8 cellular contexts compared by ENCODE assay signal in genomic region chr11:27485930-27486773, GRCh38. TPM values are rescaled to one million over a fixed set of nuclear protein-coding genes. Genes with fewer than 3 reads are reported as not detected.
DNase-seq lines count a peak whose midpoint lies in the region; ATAC-seq and TF ChIP-seq lines count a peak whose summit lies in the region.

No MANE protein-coding gene starts in this region.

- TF ChIP-seq CTCF in WERI-Rb-1 (IDR thresholded peaks at IDR 0.05; ENCODE audit: low read depth, low read length), result peak; percentile 40; the same call in 1 of the 2 replicates
- TF ChIP-seq CTCF in gastroesophageal sphincter (IDR thresholded peaks at IDR 0.05), result peak; percentile 84 to 93 (median 87)
- peak; percentile 80 to 97 (median 88) for TF ChIP-seq CTCF in prostate gland (IDR thresholded peaks at IDR 0.05)

- no peaks in the 10 kb centered on the region for H3K36me3 ChIP-seq in H7 (replicated peaks; ENCODE audit: control insufficient read depth, insufficient read depth, low read length)
- H3K36me3 ChIP-seq in WERI-Rb-1, result peaks cover 14% of the 10 kb centered on the region
- H3K36me3 ChIP-seq in gastroesophageal sphincter, result peaks cover 0 to 24% of the 10 kb centered on the region in 2 donors
- no peaks in the 10 kb centered on the region for H3K36me3 ChIP-seq in prostate gland

- H3K9me3 ChIP-seq in WERI-Rb-1 (ENCODE audit: severe bottlenecking), result peaks cover 7% of the 10 kb centered on the region
- no peaks in the 10 kb centered on the region for H3K9me3 ChIP-seq in gastroesophageal sphincter
- H3K9me3 ChIP-seq in prostate gland, result no peaks in the 10 kb centered on the region

- 25 to 44% methylated on average over 2 to 4 of the region's 4 CpGs for WGBS in gastroesophageal sphincter (ENCODE audit: low coverage in 1 of 2), 2 donors
- WGBS in prostate gland, result 45% methylated on average over 4 of the region's 4 CpGs

- no peaks in the 10 kb centered on the region for H3K4me1 ChIP-seq in gastroesophageal sphincter
- H3K4me1 ChIP-seq in prostate gland (replicated peaks), result no peaks in the 10 kb centered on the region

- H3K4me3 ChIP-seq in H7 (ENCODE audit: insufficient read depth, low read depth, low read length), result no peak overlapping the region
- no peak overlapping the region for H3K4me3 ChIP-seq in WERI-Rb-1 (ENCODE audit: low read depth, low read length)
- H3K4me3 ChIP-seq in gastroesophageal sphincter, result no peak overlapping the region
- H3K4me3 ChIP-seq in prostate gland, result no peak overlapping the region

- ATAC-seq in gastroesophageal sphincter (no peak), HG03039 (IDR thresholded peaks at IDR 0.05; ENCODE audit: unreplicated experiment) (no peak)

- no peak for TF ChIP-seq POLR2A in gastroesophageal sphincter (IDR thresholded peaks at IDR 0.05)
- no peak for TF ChIP-seq POLR2A in prostate gland (IDR thresholded peaks at IDR 0.05)

- no peaks in the 10 kb centered on the region for H3K27me3 ChIP-seq in H7 (ENCODE audit: control insufficient read depth, insufficient read depth, low read length)
- no peaks in the 10 kb centered on the region for H3K27me3 ChIP-seq in WERI-Rb-1 (ENCODE audit: insufficient read depth, low read depth, severe bottlenecking)
- H3K27me3 ChIP-seq in gastroesophageal sphincter, result no peaks in the 10 kb centered on the region
- H3K27me3 ChIP-seq in prostate gland (replicated peaks; ENCODE audit: insufficient read depth), result no peaks in the 10 kb centered on the region

- intact Hi-C loops in prostate gland (cut with DNase I), result loop anchor here (2.0 to 5.0 kb wide), 2 partner anchors 189 to 301 kb away; no protein-coding TSS in a partner anchor

- peak; percentile 9 to 53 for DNase-seq in NCI-H524 (lab: John Stamatoyannopoulos, UW)
- DNase-seq in NCI-H524 treated with DMSO at 0.1 percent for 48 hours (lab: John Stamatoyannopoulos, UW), result no peak
- peak; percentile 25 for DNase-seq in H7
- peak; percentile 32 for DNase-seq in NCI-H2029 (lab: John Stamatoyannopoulos, UW)
- no peak for DNase-seq in WERI-Rb-1
- DNase-seq in prostate gland (ENCODE audit: low spot score), result peak; percentile 59

- H3K27ac ChIP-seq in WERI-Rb-1 (peak overlapping the region; percentile 72; the same call in 1 of the 2 replicates), gastroesophageal sphincter (no peak overlapping the region), prostate gland (no peak overlapping the region)

- TF ChIP-seq EP300 in gastroesophageal sphincter (IDR thresholded peaks at IDR 0.05), result no peak

RNA-seq across cellular contexts. Expression of gene LGR4, which starts 13.6 kb away (rescaled TPM):
- total RNA-seq in H7 (2014; rRNA removed; shearing (Covaris generic)), result 51.1 and 77.6 TPM in 2 replicates
- total RNA-seq in gastroesophageal sphincter (10 to 100 TPM; 21.0 to 35.9 (median 31.8) TPM), prostate gland (10 to 100 TPM; 49.2 to 97.2 TPM)

RNA-seq across cellular contexts. Expression of gene LIN7C, which starts 20.4 kb away (rescaled TPM):
- 36.3 and 43.7 TPM in 2 replicates for total RNA-seq in H7 (2014; rRNA removed; shearing (Covaris generic))
- 10 to 100 TPM; 37.6 to 56.2 (median 51.1) TPM for total RNA-seq in gastroesophageal sphincter
- 10 to 100 TPM; 30.0 to 48.7 TPM for total RNA-seq in prostate gland

Comparison
In these comparisons a context has a peak if more than half of its experiments do, and no peak if none do; other contexts are left out.
1. DNase-seq: peak in NCI-H524 (2 of 2), H7 (single experiment), NCI-H2029 (single experiment) and prostate gland (single experiment); none in NCI-H524 treated with DMSO at 0.1 percent for 48 hours (single experiment) and WERI-Rb-1 (single experiment).
2. Peak in every context shown above with its lines, with median percentiles within 50 percentile points of each other: CTCF ChIP-seq.